In genomic region chr7:135343361-135343760, GRCh38 we compare ENCODE assay signal across 31 cellular contexts.
"Had no signal": no experiment of that assay in that cellular context is flagged by ENCODE, and none has a peak within 500 bp of the region (broad histone marks: within the 10 kb centered on the region; RNA-seq: fewer than 3 reads in every experiment).

No MANE protein-coding gene starts in this region.

- H3K27me3 ChIP-seq: ascending aorta, SJSA1 had no signal

- H3K9me3 ChIP-seq: ascending aorta, SJSA1 had no signal

- H3K4me3 ChIP-seq: ascending aorta, K562, PC-9, SJSA1 had no signal

- H3K36me3 ChIP-seq: ascending aorta, SJSA1, WERI-Rb-1 had no signal

- H3K27ac ChIP-seq: ascending aorta, PC-9, RWPE1, SJSA1, WERI-Rb-1 had no signal

- DNase-seq: activated CD4-positive, alpha-beta memory T cell treated with anti-CD3 and anti-CD28 coated beads, Interleukin-2, amount 10 ng/mL, durations not matched to agents 7 days and 5 days; activated CD4-positive, alpha-beta T cell treated with anti-CD3 and anti-CD28 coated beads for 1 hour; activated CD4-positive, alpha-beta T cell treated with anti-CD3 and anti-CD28 coated beads for 48 hours; activated CD4-positive, CD25-positive, alpha-beta regulatory T cell; activated CD8-positive, alpha-beta memory T cell treated with anti-CD3 and anti-CD28 coated beads for 24 hours; activated CD8-positive, alpha-beta memory T cell treated with anti-CD3 and anti-CD28 coated beads, Interleukin-2, amount 10 ng/mL, durations not matched to agents 7 days and 5 days; activated CD8-positive, alpha-beta memory T cell treated with anti-CD3 and anti-CD28 coated beads, Interleukin-2, amount 50 U/mL, for 48 hours; activated effector memory CD4-positive, alpha-beta T cell treated with anti-CD3 and anti-CD28 coated beads, Interleukin-2, amount 50 U/mL, for 16 hours; activated naive CD4-positive, alpha-beta T cell; activated naive CD4-positive, alpha-beta T cell treated with anti-CD3 and anti-CD28 coated beads, Interleukin-2, amount 50 U/mL, for 16 hours; activated naive CD8-positive, alpha-beta T cell treated with anti-CD3 and anti-CD28 coated beads for 36 hours; activated T-cell treated with anti-CD3 and anti-CD28 coated beads, Interleukin-2, amount 50 U/mL, for 72 hours; Karpas-422; NCI-H1417 treated with DMSO at 0.1 percent for 48 hours; NCI-H187 treated with DMSO at 0.1 percent for 48 hours; NCI-H2227 treated with DMSO at 0.1 percent for 48 hours; NCI-H510A treated with DMSO at 0.1 percent for 48 hours; NCI-H526 treated with DMSO at 0.1 percent for 48 hours; NCI-H774; PC-9; SW 1271; T-helper 1 cell; T-helper 2 cell; T-helper 9 cell; WERI-Rb-1 had no signal

- H2AFZ ChIP-seq: PC-9 had no signal

- FAIRE-seq: K562, RCC 7860 had no signal

- H3K4me2 ChIP-seq: PC-9 had no signal

- ATAC-seq: activated CD8-positive, alpha-beta memory T cell treated with anti-CD3 and anti-CD28 coated beads, Interleukin-2, amount 10 ng/mL, durations not matched to agents 7 days and 5 days; activated T-cell treated with anti-CD3 and anti-CD28 coated beads, Interleukin-2, amount 50 U/mL, for 72 hours; activated T-helper 17 cell treated with anti-CD3 and anti-CD28 coated beads, Interleukin-2, amount 50 U/mL, for 72 hours; K562 had no signal

- H3K4me1 ChIP-seq: ascending aorta, SJSA1 had no signal
